In the genomic region with DNA sequence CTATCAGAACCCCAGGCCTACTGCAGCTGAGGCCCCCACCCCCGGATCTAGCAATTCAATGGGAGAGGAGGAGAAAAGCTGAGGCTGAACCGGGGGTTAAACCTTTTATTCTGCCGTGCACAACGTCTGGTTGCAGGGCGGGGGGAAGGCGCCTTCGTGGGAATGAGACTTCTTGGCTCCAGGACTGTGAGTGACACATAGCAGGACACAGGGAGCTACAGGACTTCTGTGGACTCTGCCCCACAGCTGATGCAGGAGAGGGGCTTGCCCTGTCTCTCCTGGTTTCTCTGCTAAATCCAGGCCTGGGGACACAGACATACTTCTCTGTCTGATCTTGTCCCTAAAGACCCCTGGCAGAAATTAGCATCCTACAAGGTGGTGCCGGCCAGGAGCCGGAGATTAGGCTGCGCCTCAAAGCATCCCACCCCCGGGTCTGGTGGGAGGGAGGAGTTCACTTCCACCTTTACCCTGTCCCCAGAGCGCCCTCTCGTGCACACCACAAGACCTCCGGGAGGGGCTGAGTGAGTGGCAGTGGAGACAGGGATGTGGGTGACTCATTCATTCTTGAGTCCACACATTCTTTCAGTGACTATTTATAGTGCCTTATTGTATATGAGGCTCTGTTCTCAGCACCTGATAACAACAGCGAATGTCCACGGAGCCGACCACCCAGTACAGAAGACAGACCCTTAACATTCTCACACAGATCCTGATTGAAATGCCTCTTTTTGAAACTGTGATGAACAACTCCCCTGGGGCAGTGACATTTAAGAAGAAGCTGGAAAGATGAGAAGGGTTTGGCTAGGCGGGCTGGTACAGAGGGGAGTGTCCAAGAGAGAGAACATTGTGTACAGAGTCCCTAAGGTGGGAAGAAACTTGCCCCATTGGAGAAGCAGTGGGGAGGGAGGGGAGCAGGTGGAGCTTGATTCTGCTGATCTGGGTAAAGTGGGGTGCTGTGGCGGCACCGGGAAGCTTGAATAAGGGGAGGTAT, we compare ENCODE assay signal across 1 cellular context.
A peak's percentile ranks its signal among the peaks of the same experiment; 100 is the strongest.
TF ChIP-seq lines count a peak whose summit lies in the region.

No MANE protein-coding gene starts in this region.

TF ChIP-seq in HEK293, 187 proteins besides CTCF, POLR2A, EP300 and RAD21 (continued from another document):
- TF ChIP-seq ZBTB17 (tag by site-specific recombination; IDR thresholded peaks at IDR 0.05) (0 out of 2 replicates have a peak, but pooled peaks have one; percentile 38), SCRT1 (tag by site-specific recombination; IDR thresholded peaks at IDR 0.05; ENCODE audit: borderline replicate concordance) (no peak), ZNF341 (tag by site-specific recombination; IDR thresholded peaks at IDR 0.05; ENCODE audit: low read depth) (no peak), ZNF792 (tag by site-specific recombination; IDR thresholded peaks at IDR 0.05) (no peak), ZFP69B (tag by site-specific recombination; IDR thresholded peaks at IDR 0.05) (no peak), ZNF501 (tag by site-specific recombination; IDR thresholded peaks at IDR 0.05) (peak; percentile 56; the same call in 1 of the 2 replicates), ZNF311 (tag by site-specific recombination; IDR thresholded peaks at IDR 0.05; ENCODE audit: borderline replicate concordance) (no peak), MEIS1 (CRISPR knock-in tag; IDR thresholded peaks at IDR 0.05; ENCODE audit: borderline replicate concordance) (no peak), KLF1 (tag by site-specific recombination; IDR thresholded peaks at IDR 0.05) (peak; percentile 56), ZSCAN16 (tag by site-specific recombination; IDR thresholded peaks at IDR 0.05) (peak; percentile 92), ZNF140 (tag by site-specific recombination; IDR thresholded peaks at IDR 0.05) (no peak)
- TF ChIP-seq, protein P1, sequence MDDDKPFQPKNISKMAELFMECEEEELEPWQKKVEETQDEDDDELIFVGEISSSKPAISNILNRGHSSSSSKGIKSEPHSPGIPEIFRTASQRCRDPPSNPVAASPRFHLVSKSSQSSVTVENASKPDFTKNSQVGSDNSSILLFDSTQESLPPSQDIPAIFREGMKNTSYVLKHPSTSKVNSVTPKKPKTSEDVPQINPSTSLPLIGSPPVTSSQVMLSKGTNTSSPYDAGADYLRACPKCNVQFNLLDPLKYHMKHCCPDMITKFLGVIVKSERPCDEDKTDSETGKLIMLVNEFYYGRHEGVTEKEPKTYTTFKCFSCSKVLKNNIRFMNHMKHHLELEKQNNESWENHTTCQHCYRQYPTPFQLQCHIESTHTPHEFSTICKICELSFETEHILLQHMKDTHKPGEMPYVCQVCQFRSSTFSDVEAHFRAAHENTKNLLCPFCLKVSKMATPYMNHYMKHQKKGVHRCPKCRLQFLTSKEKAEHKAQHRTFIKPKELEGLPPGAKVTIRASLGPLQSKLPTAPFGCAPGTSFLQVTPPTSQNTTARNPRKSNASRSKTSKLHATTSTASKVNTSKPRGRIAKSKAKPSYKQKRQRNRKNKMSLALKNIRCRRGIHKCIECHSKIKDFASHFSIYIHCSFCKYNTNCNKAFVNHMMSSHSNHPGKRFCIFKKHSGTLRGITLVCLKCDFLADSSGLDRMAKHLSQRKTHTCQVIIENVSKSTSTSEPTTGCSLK (tag by site-specific recombination; IDR thresholded peaks at IDR 0.05), result no peak
